Comparison of ENCODE assay signal across 1 cellular context in genomic region chr3:69008980-69009379, GRCh38.
A peak's percentile ranks its signal among the peaks of the same experiment; 100 is the strongest.
TF ChIP-seq lines count a peak whose summit lies in the region.

No MANE protein-coding gene starts in this region.

TF ChIP-seq in GM12878, 131 proteins besides CTCF, POLR2A, EP300 and RAD21 (continued from another document):
- 0 out of 2 replicates have a peak, but pooled peaks have one; percentile 18 for TF ChIP-seq ZNF687 (IDR thresholded peaks at IDR 0.05)
- no peak for TF ChIP-seq TBL1XR1 (IDR thresholded peaks at IDR 0.05; ENCODE audit: low read depth, low read length)
- TF ChIP-seq TCF3 (IDR thresholded peaks at IDR 0.05; ENCODE audit: borderline replicate concordance, insufficient read depth, low read depth, low read length) = no peak
- no peak for TF ChIP-seq ZNF274 (IDR thresholded peaks at IDR 0.05; ENCODE audit: insufficient read depth, insufficient read length)
- TF ChIP-seq PBX3 (IDR thresholded peaks at IDR 0.05; ENCODE audit: insufficient replicate concordance, low read depth, low read length) = no peak
- no peak for TF ChIP-seq ZNF622 (IDR thresholded peaks at IDR 0.05)
- no peak for TF ChIP-seq ESRRA (IDR thresholded peaks at IDR 0.05; ENCODE audit: low read length)
- TF ChIP-seq SMC3 (IDR thresholded peaks at IDR 0.05; ENCODE audit: borderline replicate concordance, low read length) = no peak
- TF ChIP-seq ETV6 (conservative IDR thresholded peaks at IDR 0.05 in 1 of 2, IDR thresholded peaks at IDR 0.05 in 1 of 2; ENCODE audit: borderline replicate concordance in 1 of 2, low read depth in 1 of 2) = no peak
- peak; percentile 99 for TF ChIP-seq MTA2 (IDR thresholded peaks at IDR 0.05; ENCODE audit: low read depth)
- TF ChIP-seq ZNF384 (IDR thresholded peaks at IDR 0.05; ENCODE audit: borderline replicate concordance, low read depth, low read length) = no peak
- TF ChIP-seq, protein P1, sequence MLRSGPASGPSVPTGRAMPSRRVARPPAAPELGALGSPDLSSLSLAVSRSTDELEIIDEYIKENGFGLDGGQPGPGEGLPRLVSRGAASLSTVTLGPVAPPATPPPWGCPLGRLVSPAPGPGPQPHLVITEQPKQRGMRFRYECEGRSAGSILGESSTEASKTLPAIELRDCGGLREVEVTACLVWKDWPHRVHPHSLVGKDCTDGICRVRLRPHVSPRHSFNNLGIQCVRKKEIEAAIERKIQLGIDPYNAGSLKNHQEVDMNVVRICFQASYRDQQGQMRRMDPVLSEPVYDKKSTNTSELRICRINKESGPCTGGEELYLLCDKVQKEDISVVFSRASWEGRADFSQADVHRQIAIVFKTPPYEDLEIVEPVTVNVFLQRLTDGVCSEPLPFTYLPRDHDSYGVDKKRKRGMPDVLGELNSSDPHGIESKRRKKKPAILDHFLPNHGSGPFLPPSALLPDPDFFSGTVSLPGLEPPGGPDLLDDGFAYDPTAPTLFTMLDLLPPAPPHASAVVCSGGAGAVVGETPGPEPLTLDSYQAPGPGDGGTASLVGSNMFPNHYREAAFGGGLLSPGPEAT (IDR thresholded peaks at IDR 0.05; ENCODE audit: low read depth) = peak; percentile 85
- no peak for TF ChIP-seq PML (IDR thresholded peaks at IDR 0.05; ENCODE audit: low read length)
- TF ChIP-seq, protein P2, sequence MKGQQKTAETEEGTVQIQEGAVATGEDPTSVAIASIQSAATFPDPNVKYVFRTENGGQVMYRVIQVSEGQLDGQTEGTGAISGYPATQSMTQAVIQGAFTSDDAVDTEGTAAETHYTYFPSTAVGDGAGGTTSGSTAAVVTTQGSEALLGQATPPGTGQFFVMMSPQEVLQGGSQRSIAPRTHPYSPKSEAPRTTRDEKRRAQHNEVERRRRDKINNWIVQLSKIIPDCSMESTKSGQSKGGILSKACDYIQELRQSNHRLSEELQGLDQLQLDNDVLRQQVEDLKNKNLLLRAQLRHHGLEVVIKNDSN (IDR thresholded peaks at IDR 0.05; ENCODE audit: borderline replicate concordance, extremely low read length, insufficient read depth, low read depth, low read length) = no peak
- TF ChIP-seq FOXK2 (IDR thresholded peaks at IDR 0.05) = no peak
- TF ChIP-seq YY1 (IDR thresholded peaks at IDR 0.05; ENCODE audit: low read depth, low read length) = no peak
- TF ChIP-seq CHD2 (IDR thresholded peaks at IDR 0.05; ENCODE audit: borderline replicate concordance, low read depth, low read length) = no peak
- no peak for TF ChIP-seq SP1 (IDR thresholded peaks at IDR 0.05; ENCODE audit: low read depth, low read length)
- no peak for TF ChIP-seq HCFC1 (IDR thresholded peaks at IDR 0.05; ENCODE audit: low read length)
- TF ChIP-seq BCL11A (IDR thresholded peaks at IDR 0.05; ENCODE audit: low read depth, low read length) = peak; percentile 61; the same call in 1 of the 2 replicates
- no peak for TF ChIP-seq NFIC (IDR thresholded peaks at IDR 0.05; ENCODE audit: low read depth, low read length)
- peak; percentile 71; the same call in 1 of the 2 replicates for TF ChIP-seq ZNF217 (IDR thresholded peaks at IDR 0.05)
- TF ChIP-seq, protein P3, sequence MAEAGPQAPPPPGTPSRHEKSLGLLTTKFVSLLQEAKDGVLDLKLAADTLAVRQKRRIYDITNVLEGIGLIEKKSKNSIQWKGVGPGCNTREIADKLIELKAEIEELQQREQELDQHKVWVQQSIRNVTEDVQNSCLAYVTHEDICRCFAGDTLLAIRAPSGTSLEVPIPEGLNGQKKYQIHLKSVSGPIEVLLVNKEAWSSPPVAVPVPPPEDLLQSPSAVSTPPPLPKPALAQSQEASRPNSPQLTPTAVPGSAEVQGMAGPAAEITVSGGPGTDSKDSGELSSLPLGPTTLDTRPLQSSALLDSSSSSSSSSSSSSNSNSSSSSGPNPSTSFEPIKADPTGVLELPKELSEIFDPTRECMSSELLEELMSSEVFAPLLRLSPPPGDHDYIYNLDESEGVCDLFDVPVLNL (IDR thresholded peaks at IDR 0.05; ENCODE audit: low read depth, low read length) = no peak
- TF ChIP-seq SUZ12 (IDR thresholded peaks at IDR 0.05; ENCODE audit: unreplicated experiment) = no peak
- no peak for TF ChIP-seq RCOR1 (conservative IDR thresholded peaks at IDR 0.05; ENCODE audit: low read depth, low read length)
- no peak for TF ChIP-seq SMAD5 (IDR thresholded peaks at IDR 0.05; ENCODE audit: low read depth)
- TF ChIP-seq POU2F2 (IDR thresholded peaks at IDR 0.05; ENCODE audit: borderline replicate concordance, low read depth, low read length) = no peak
- TF ChIP-seq LARP7 (IDR thresholded peaks at IDR 0.05) = no peak
- peak; percentile 41; the same call in 1 of the 2 replicates for TF ChIP-seq NBN (IDR thresholded peaks at IDR 0.05)
- TF ChIP-seq NR2C2 (IDR thresholded peaks at IDR 0.05; ENCODE audit: borderline replicate concordance, control insufficient read depth, insufficient read length, low read depth) = no peak
- no peak for TF ChIP-seq IRF5 (IDR thresholded peaks at IDR 0.05; ENCODE audit: borderline replicate concordance)
- no peak for TF ChIP-seq BCL3 (IDR thresholded peaks at IDR 0.05; ENCODE audit: borderline replicate concordance, insufficient read depth, low read depth, low read length, poor library complexity, severe bottlenecking)
- TF ChIP-seq SMAD1 (IDR thresholded peaks at IDR 0.05; ENCODE audit: low read depth, partially characterized antibody) = no peak
- TF ChIP-seq ZSCAN29 (IDR thresholded peaks at IDR 0.05) = no peak
- TF ChIP-seq IKZF1 (conservative IDR thresholded peaks at IDR 0.05) = peak; percentile 93
- TF ChIP-seq RBBP5 (conservative IDR thresholded peaks at IDR 0.05) = no peak
- TF ChIP-seq RFX5 (IDR thresholded peaks at IDR 0.05; ENCODE audit: low read depth, low read length) = no peak
- TF ChIP-seq CEBPB (IDR thresholded peaks at IDR 0.05; ENCODE audit: borderline replicate concordance in 1 of 2, low read depth in 2 of 2, low read length in 2 of 2) = no peak
- TF ChIP-seq CBX3 (IDR thresholded peaks at IDR 0.05; ENCODE audit: borderline replicate concordance, low read depth) = no peak
- no peak for TF ChIP-seq SMARCA5 (IDR thresholded peaks at IDR 0.05)
- TF ChIP-seq MXI1 (IDR thresholded peaks at IDR 0.05; ENCODE audit: low read depth, low read length) = no peak
- no peak for TF ChIP-seq KAT2A (conservative IDR thresholded peaks at IDR 0.05; ENCODE audit: control insufficient read depth, low read depth, low read length)
